In genomic region chr11:27401760-27402316, GRCh38 we compare ENCODE assay signal across 1 cellular context.
A peak's percentile ranks its signal among the peaks of the same experiment; 100 is the strongest.
TF ChIP-seq lines count a peak whose summit lies in the region.

No MANE protein-coding gene starts in this region.

TF ChIP-seq in HepG2, 621 proteins besides CTCF, POLR2A, EP300 and RAD21 (continues in another document):
- TF ChIP-seq PCBP2 (optimal IDR thresholded peaks at IDR 0.05; ENCODE audit: low read depth, low read length, poor library complexity, severe bottlenecking) (no peak), ATF4 (CRISPR knock-in tag; IDR thresholded peaks at IDR 0.05) (peak in 1 of 2 experiments; percentile 53; a peak in 1 of 4 replicates), TFAP4 (IDR thresholded peaks at IDR 0.05; ENCODE audit: borderline replicate concordance, low read depth) (peak; percentile 39; the same call in 1 of the 2 replicates), FOXA1 (IDR thresholded peaks at IDR 0.05) (peak; percentile 79), FOXA1 (CRISPR knock-in tag; IDR thresholded peaks at IDR 0.05) (peak; percentile 81), TAF1 (CRISPR knock-in tag; IDR thresholded peaks at IDR 0.05) (no peak), CHD4 (IDR thresholded peaks at IDR 0.05; ENCODE audit: borderline replicate concordance, low read length) (0 out of 2 replicates have a peak, but pooled peaks have one; percentile 55), KLF9 (CRISPR knock-in tag; IDR thresholded peaks at IDR 0.05; ENCODE audit: low read depth) (no peak), U2AF1 (optimal IDR thresholded peaks at IDR 0.05; ENCODE audit: low read depth, low read length) (no peak), ZBTB25 (CRISPR knock-in tag; IDR thresholded peaks at IDR 0.05) (peak; percentile 61; the same call in 1 of the 2 replicates), CAMTA2 (CRISPR knock-in tag; IDR thresholded peaks at IDR 0.05; ENCODE audit: borderline replicate concordance) (no peak), ERF (CRISPR knock-in tag; IDR thresholded peaks at IDR 0.05) (peak; percentile 90; the same call in 1 of the 2 replicates), NR2F6 (IDR thresholded peaks at IDR 0.05) (peak; percentile 93), NR2F6 (CRISPR knock-in tag; IDR thresholded peaks at IDR 0.05) (peak; percentile 91), SKI (IDR thresholded peaks at IDR 0.05; ENCODE audit: partially characterized antibody) (peak; percentile 17), IKZF5 (CRISPR knock-in tag; IDR thresholded peaks at IDR 0.05) (peak; percentile 74; the same call in 1 of the 2 replicates), ATF3 (CRISPR knock-in tag; IDR thresholded peaks at IDR 0.05) (peak; percentile 56; the same call in 1 of the 2 replicates), NFKBIZ (CRISPR knock-in tag; IDR thresholded peaks at IDR 0.05) (peak; percentile 76), ETV5 (CRISPR knock-in tag; IDR thresholded peaks at IDR 0.05; ENCODE audit: borderline replicate concordance) (peak; percentile 84), HOMEZ (CRISPR knock-in tag; IDR thresholded peaks at IDR 0.05; ENCODE audit: low read depth) (peak; percentile 54; the same call in 1 of the 2 replicates), FOXO1 (CRISPR knock-in tag; IDR thresholded peaks at IDR 0.05) (peak; percentile 37; the same call in 1 of the 2 replicates), SOX13 (IDR thresholded peaks at IDR 0.05) (no peak), SOX13 (CRISPR knock-in tag; conservative IDR thresholded peaks at IDR 0.05 in 1 of 2, IDR thresholded peaks at IDR 0.05 in 1 of 2) (peak in 1 of 2 experiments; percentile 50; a peak in 2 of 4 replicates), ZNF660 (CRISPR knock-in tag; IDR thresholded peaks at IDR 0.05; ENCODE audit: borderline replicate concordance, low read depth) (no peak), TSC22D2 (CRISPR knock-in tag; IDR thresholded peaks at IDR 0.05; ENCODE audit: borderline replicate concordance) (no peak), FOXJ3 (CRISPR knock-in tag; IDR thresholded peaks at IDR 0.05; ENCODE audit: borderline replicate concordance) (peak; percentile 62; the same call in 1 of the 2 replicates), ZNF792 (CRISPR knock-in tag; IDR thresholded peaks at IDR 0.05) (peak; percentile 42; the same call in 1 of the 2 replicates), NFE2L2 (IDR thresholded peaks at IDR 0.05; ENCODE audit: low read length) (peak; percentile 24; the same call in 1 of the 2 replicates), ZFP62 (CRISPR knock-in tag; IDR thresholded peaks at IDR 0.05) (no peak), KLF6 (CRISPR knock-in tag; IDR thresholded peaks at IDR 0.05) (peak; percentile 59; the same call in 1 of the 2 replicates), SP5 (CRISPR knock-in tag; IDR thresholded peaks at IDR 0.05; ENCODE audit: borderline replicate concordance, low read depth) (peak; percentile 65; the same call in 1 of the 2 replicates), GATAD2A (CRISPR knock-in tag; IDR thresholded peaks at IDR 0.05) (peak; percentile 89), ZNF264 (CRISPR knock-in tag; IDR thresholded peaks at IDR 0.05) (no peak), MED8 (CRISPR knock-in tag; IDR thresholded peaks at IDR 0.05; ENCODE audit: insufficient replicate concordance) (no peak), PATZ1 (CRISPR knock-in tag; IDR thresholded peaks at IDR 0.05) (peak; percentile 47; the same call in 1 of the 2 replicates), ZBED4 (CRISPR knock-in tag; IDR thresholded peaks at IDR 0.05; ENCODE audit: borderline replicate concordance) (peak; percentile 24; the same call in 1 of the 2 replicates), LCORL (IDR thresholded peaks at IDR 0.05) (no peak), LCORL (CRISPR knock-in tag; IDR thresholded peaks at IDR 0.05) (peak; percentile 90), CBX1 (IDR thresholded peaks at IDR 0.05; ENCODE audit: low read depth) (no peak), ZNF580 (CRISPR knock-in tag; IDR thresholded peaks at IDR 0.05; ENCODE audit: borderline replicate concordance, low read depth) (0 out of 2 replicates have a peak, but pooled peaks have one; percentile 60), TAF15 (IDR thresholded peaks at IDR 0.05; ENCODE audit: low read depth, low read length, poor library complexity, severe bottlenecking) (no peak), SAFB2 (CRISPR knock-in tag; IDR thresholded peaks at IDR 0.05; ENCODE audit: borderline replicate concordance, low read depth) (peak; percentile 49; the same call in 1 of the 2 replicates), HBP1 (CRISPR knock-in tag; IDR thresholded peaks at IDR 0.05; ENCODE audit: low read depth) (peak; percentile 49; the same call in 1 of the 2 replicates), SOX6 (IDR thresholded peaks at IDR 0.05) (no peak), SOX6 (CRISPR knock-in tag; IDR thresholded peaks at IDR 0.05) (peak; percentile 84), SOX5 (CRISPR knock-in tag; IDR thresholded peaks at IDR 0.05; ENCODE audit: borderline replicate concordance) (peak; percentile 72; the same call in 1 of the 2 replicates), NFIC (IDR thresholded peaks at IDR 0.05; ENCODE audit: low read length) (peak; percentile 85; the same call in 1 of the 2 replicates), TBX2 (CRISPR knock-in tag; IDR thresholded peaks at IDR 0.05; ENCODE audit: borderline replicate concordance) (peak; percentile 96), FOSL2 (CRISPR knock-in tag; IDR thresholded peaks at IDR 0.05) (peak; percentile 98), GABPB1 (CRISPR knock-in tag; IDR thresholded peaks at IDR 0.05) (0 out of 2 replicates have a peak, but pooled peaks have one; percentile 22), ZBTB20 (CRISPR knock-in tag; IDR thresholded peaks at IDR 0.05; ENCODE audit: borderline replicate concordance, low read depth) (0 out of 2 replicates have a peak, but pooled peaks have one; percentile 30), CREM (IDR thresholded peaks at IDR 0.05) (peak; percentile 77), CREM (CRISPR knock-in tag; IDR thresholded peaks at IDR 0.05) (no peak), ATF2 (CRISPR knock-in tag; IDR thresholded peaks at IDR 0.05) (no peak), ZNF547 (CRISPR knock-in tag; IDR thresholded peaks at IDR 0.05) (no peak), POGZ (CRISPR knock-in tag; IDR thresholded peaks at IDR 0.05) (peak; percentile 86)
